In the genomic region with DNA sequence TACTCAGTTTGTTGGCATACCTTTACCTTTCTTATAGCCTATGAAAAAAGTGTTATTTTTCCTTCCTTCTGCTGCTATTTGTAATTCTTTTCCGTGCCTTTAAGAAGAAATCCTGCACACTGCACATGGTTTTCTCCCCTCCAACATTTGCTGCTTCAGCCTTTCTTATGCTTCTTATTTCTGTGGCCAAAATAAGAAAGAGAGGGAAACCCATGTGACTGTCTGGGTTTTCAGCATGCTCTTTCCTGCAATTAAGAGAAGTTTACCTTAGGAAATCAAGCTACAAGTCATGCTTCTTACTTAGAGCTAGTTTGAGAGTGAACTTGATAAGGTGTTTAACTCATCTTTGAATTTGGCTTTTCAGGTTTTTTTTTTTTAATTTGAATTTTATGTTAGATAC, we compare ENCODE assay signal across 11 cellular contexts.
"Had no signal": no experiment of that assay in that cellular context is flagged by ENCODE, and none has a peak within 500 bp of the region (broad histone marks: within the 10 kb centered on the region; RNA-seq: fewer than 3 reads in every experiment).

No MANE protein-coding gene starts in this region.

- H3K9me3 ChIP-seq: esophagus squamous epithelium had no signal

- H3K27me3 ChIP-seq: esophagus squamous epithelium had no signal

- DNase-seq: activated CD4-positive, alpha-beta memory T cell treated with anti-CD3 and anti-CD28 coated beads for 36 hours; activated effector memory CD4-positive, alpha-beta T cell treated with anti-CD3 and anti-CD28 coated beads, Interleukin-2, amount 50 U/mL, for 16 hours; activated T-cell treated with anti-CD3 and anti-CD28 coated beads, Interleukin-2, amount 50 U/mL, for 4 hours; esophagus squamous epithelium; left ventricle myocardium superior; mesenchymal stem cell; stimulated activated CD4-positive, alpha-beta T cell treated with anti-CD3 and anti-CD28 coated beads, Interleukin-12 subunit alpha, Interleukin-12 subunit beta, amount 100 ng/mL, for 4 hours; stimulated activated CD4-positive, alpha-beta T cell treated with anti-CD3 and anti-CD28 coated beads, Interleukin-2, amount 100 ng/mL, for 24 hours; WERI-Rb-1 had no signal

- ATAC-seq: activated naive CD4-positive, alpha-beta T cell treated with anti-CD3 and anti-CD28 coated beads, Interleukin-2, amount 50 U/mL, for 72 hours; activated T-cell treated with anti-CD3 and anti-CD28 coated beads, Interleukin-2, amount 50 U/mL, for 4 hours; left ventricle myocardium superior had no signal

- H3K4me3 ChIP-seq: coronary artery, esophagus squamous epithelium had no signal

- H3K36me3 ChIP-seq: esophagus squamous epithelium, WERI-Rb-1 had no signal

- H3K27ac ChIP-seq: esophagus squamous epithelium, WERI-Rb-1 had no signal
